ENCODE assay signal across 9 cellular contexts in the genomic region with DNA sequence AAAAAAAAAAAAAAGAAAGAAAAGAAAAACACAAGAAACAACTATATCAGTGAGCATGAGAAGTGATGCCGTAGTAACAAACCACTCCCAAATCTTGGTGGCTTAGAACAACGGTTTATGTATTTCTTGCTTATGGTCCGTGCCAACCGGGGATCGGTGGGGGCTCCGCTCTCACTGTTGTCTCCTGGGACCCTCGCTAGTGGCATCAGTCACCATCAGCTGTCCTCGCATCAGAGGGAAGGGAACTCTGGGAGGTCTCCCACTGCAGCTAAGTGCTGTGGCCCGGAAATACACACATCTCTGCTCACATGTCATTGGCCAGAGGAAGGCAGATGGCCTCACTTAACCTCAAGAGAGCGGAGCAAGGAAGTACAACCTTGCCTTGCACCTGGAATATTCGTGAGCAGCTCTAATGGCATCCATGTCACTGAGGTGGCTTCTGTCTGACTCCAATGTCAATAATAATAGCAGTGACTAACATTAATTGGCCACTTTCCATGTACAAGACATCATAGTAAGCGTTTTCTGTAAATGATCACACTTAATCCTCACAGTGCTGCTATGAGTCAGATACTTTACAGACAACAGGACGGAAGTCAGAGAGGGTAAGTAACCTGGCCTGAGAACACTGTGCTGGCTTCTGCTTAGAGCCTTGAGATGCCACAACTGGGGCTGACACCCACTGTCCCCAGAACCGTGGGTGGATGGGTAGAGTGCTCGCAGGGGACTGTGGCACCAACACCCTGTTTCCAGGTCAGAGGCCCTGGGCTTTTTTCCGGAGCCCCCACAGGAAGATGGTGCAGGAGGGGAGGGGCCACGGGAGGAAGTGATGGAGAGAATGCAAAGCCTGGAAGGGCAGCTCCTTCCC. TPM values are rescaled to one million over a fixed set of nuclear protein-coding genes. Genes with fewer than 3 reads are reported as not detected.
DNase-seq lines count a peak whose midpoint lies in the region; ATAC-seq, FAIRE-seq and TF ChIP-seq lines count a peak whose summit lies in the region.
"Had no signal": no experiment of that assay in that cellular context is flagged by ENCODE, and none has a peak within 500 bp of the region (broad histone marks: within the 10 kb centered on the region; RNA-seq: fewer than 3 reads in every experiment).

No MANE protein-coding gene starts in this region.

- no peak overlapping the region for H3K4me3 Mint-ChIP-seq in astrocyte (ENCODE audit: unreplicated experiment)

- H3K9ac ChIP-seq in BLaER1 treated with 17β-estradiol and CSF1 and Interleukin-3, amounts not matched to agents 10 nM and 100 nM = peak overlapping the region in 1 of 11 experiments; percentile 4; a peak in 1 of 22 replicates
- H3K9ac ChIP-seq in IMR-90 (ENCODE audit: low read depth, low read length) (no peak overlapping the region), astrocyte (ENCODE audit: low read length) (no peak overlapping the region)
- H3K9ac ChIP-seq: KMS-11 had no signal

- no peak overlapping the region for H3K56ac ChIP-seq in IMR-90 (ENCODE audit: extremely low read depth, insufficient read depth, low read length)

- no peak for TF ChIP-seq RAD21 in IMR-90 (IDR thresholded peaks at IDR 0.05; ENCODE audit: low read length)

- CTCF ChIA-PET in IMR-90 (lab: Yijun Ruan, JAX) = no interaction called here

- no peak for FAIRE-seq in astrocyte (lab: Jason Lieb, UNC)

- no peaks in the 10 kb centered on the region for H3K36me3 ChIP-seq in BLaER1 treated with 17β-estradiol and CSF1 and Interleukin-3, amounts not matched to agents 10 nM and 100 nM
- H3K36me3 ChIP-seq in IMR-90 (ENCODE audit: control insufficient read depth, insufficient read depth, low read length) = no peaks in the 10 kb centered on the region
- no peaks in the 10 kb centered on the region for H3K36me3 ChIP-seq in astrocyte (ENCODE audit: insufficient read depth, low read length)
- no peaks in the 10 kb centered on the region for H3K36me3 ChIP-seq in left lung

- no peak for TF ChIP-seq POLR2A in IMR-90 (IDR thresholded peaks at IDR 0.05; ENCODE audit: low read depth, low read length)

- H3K4me2 ChIP-seq in BLaER1 treated with 17β-estradiol and CSF1 and Interleukin-3, amounts not matched to agents 10 nM and 100 nM = peak overlapping the region; percentile 53 to 81 (median 73)
- H3K4me2 ChIP-seq in IMR-90 (ENCODE audit: low read depth, low read length) = no peak overlapping the region
- peak overlapping the region; percentile 48 for H3K4me2 ChIP-seq in astrocyte (ENCODE audit: low read length)
- H3K4me2 ChIP-seq: KMS-11 had no signal

- H3K23ac ChIP-seq in IMR-90 (ENCODE audit: low read depth, low read length) = no peak overlapping the region

- H3K4me3 ChIP-seq in BLaER1 treated with 17β-estradiol and CSF1 and Interleukin-3, amounts not matched to agents 10 nM and 100 nM = peak overlapping the region in 6 of 10 experiments; percentile 0 to 19 (median 8); a peak in 7 of 20 replicates
- no peak overlapping the region for H3K4me3 ChIP-seq in IMR-90 (ENCODE audit: insufficient read depth, low read depth, low read length)
- H3K4me3 ChIP-seq in astrocyte (ENCODE audit: insufficient read depth, low read depth, low read length) = no peak overlapping the region
- H3K4me3 ChIP-seq in left lung = no peak overlapping the region

- DNase-seq in IMR-90 (peak; percentile 69), astrocyte (ENCODE audit: low read depth) (peak; percentile 72), left lung (no peak), NCI-H146 treated with DMSO at 0.1 percent for 48 hours (lab: John Stamatoyannopoulos, UW; ENCODE audit: unreplicated experiment) (no peak), NCI-H2107 (lab: John Stamatoyannopoulos, UW) (no peak)

- no peak overlapping the region for H4K8ac ChIP-seq in IMR-90 (ENCODE audit: low read depth in 2 of 2, low read length in 2 of 2)

- no peaks in the 10 kb centered on the region for H3K9me3 Mint-ChIP-seq in astrocyte (ENCODE audit: unreplicated experiment)

- H2BK120ac ChIP-seq in IMR-90 (ENCODE audit: low read depth, low read length) = no peak overlapping the region

- ATAC-seq in IMR-90 (ENCODE audit: low read depth) = peak; percentile 86
- peak; percentile 84 for ATAC-seq in left lung
- no peak for ATAC-seq in HG03378 (IDR thresholded peaks at IDR 0.05; ENCODE audit: unreplicated experiment)
- no peak for ATAC-seq in GM21576 (IDR thresholded peaks at IDR 0.05; ENCODE audit: unreplicated experiment)

- H3K4me1 ChIP-seq in BLaER1 treated with 17β-estradiol and CSF1 and Interleukin-3, amounts not matched to agents 10 nM and 100 nM = peaks cover 11 to 24% (median 21%) of the 10 kb centered on the region in 10 experiments
- H3K4me1 ChIP-seq in IMR-90 (ENCODE audit: control insufficient read depth, insufficient read depth, low read length) (no peaks in the 10 kb centered on the region), astrocyte (ENCODE audit: insufficient read depth, low read length) (peaks cover 10% of the 10 kb centered on the region), left lung (no peaks in the 10 kb centered on the region)

- H3K14ac ChIP-seq in IMR-90 (replicated peaks; ENCODE audit: low read depth, low read length) = no peak overlapping the region

- dilution Hi-C loops in IMR-90 (cut with HindIII; ENCODE audit: low sequenced_read_pairs, unreplicated experiment) = no loop called here

- intact Hi-C loops in IMR-90 (cut with micrococcal nuclease) (no loop called here), left lung (cut with DNase I) (no loop called here)

- 47% methylated on average over 4 of the region's 17 CpGs; no CpG with 5 or more reads in 1 of the 2 experiments for WGBS in IMR-90 (ENCODE audit: extremely low coverage in 2 of 2, insufficient read length in 1 of 2), 2 experiments

- no peaks in the 10 kb centered on the region for H3K27me3 ChIP-seq in BLaER1 treated with 17β-estradiol and CSF1 and Interleukin-3, amounts not matched to agents 10 nM and 100 nM
- peaks cover 1% of the 10 kb centered on the region; the same call in 1 of the 2 replicates for H3K27me3 ChIP-seq in IMR-90 (ENCODE audit: control insufficient read depth, insufficient read depth, low read length)
- H3K27me3 ChIP-seq in astrocyte (ENCODE audit: insufficient read depth, low read length) = peaks cover 3% of the 10 kb centered on the region
- peaks cover 0 to 18% of the 10 kb centered on the region in 2 donors for H3K27me3 ChIP-seq in left lung

- H3K27ac Mint-ChIP-seq in astrocyte (ENCODE audit: unreplicated experiment) = peak overlapping the region; percentile 87

- no peaks in the 10 kb centered on the region for H3K9me1 ChIP-seq in IMR-90 (ENCODE audit: insufficient read depth, low read length)

- H2BK15ac ChIP-seq in IMR-90 (ENCODE audit: low read depth, low read length) = no peak overlapping the region

- H3K36me3 Mint-ChIP-seq in astrocyte (ENCODE audit: low read depth, unreplicated experiment) = peaks cover 1% of the 10 kb centered on the region

- no peaks in the 10 kb centered on the region for H3K79me2 ChIP-seq in astrocyte (ENCODE audit: insufficient read depth, low read length)

- no peak overlapping the region for H4K91ac ChIP-seq in IMR-90 (ENCODE audit: insufficient read depth, low read depth, low read length)

- no peak overlapping the region for H2AK5ac ChIP-seq in IMR-90 (ENCODE audit: low read depth, low read length)

- H2AK9ac ChIP-seq in IMR-90 (replicated peaks; ENCODE audit: low read depth, low read length, poor library complexity) = no peak overlapping the region

- H3K9me3 ChIP-seq in BLaER1 treated with 17β-estradiol and CSF1 and Interleukin-3, amounts not matched to agents 10 nM and 100 nM (replicated peaks in 1 of 11) = peaks cover 0 to 7% (median under 1%) of the 10 kb centered on the region in 11 experiments; a peak in 11 of 22 replicates
- H3K9me3 ChIP-seq in IMR-90 (ENCODE audit: control insufficient read depth, insufficient read depth, low read length) (no peaks in the 10 kb centered on the region), astrocyte (ENCODE audit: insufficient read depth, low read depth, low read length) (no peaks in the 10 kb centered on the region), left lung (no peaks in the 10 kb centered on the region)

- peaks cover 0 to 6% (median 0%) of the 10 kb centered on the region in 11 experiments; a peak in 1 of 22 replicates for H4K20me1 ChIP-seq in BLaER1 treated with 17β-estradiol and CSF1 and Interleukin-3, amounts not matched to agents 10 nM and 100 nM
- H4K20me1 ChIP-seq in IMR-90 (ENCODE audit: insufficient read depth, low read length) (no peaks in the 10 kb centered on the region), astrocyte (ENCODE audit: insufficient read depth, low read length) (no peaks in the 10 kb centered on the region)

- no peak overlapping the region for H3K18ac ChIP-seq in IMR-90 (ENCODE audit: low read depth, low read length)

- H2AFZ ChIP-seq in IMR-90 (replicated peaks; ENCODE audit: low read length, poor library complexity) (peak overlapping the region; percentile 8), astrocyte (ENCODE audit: low read depth, low read length) (peak overlapping the region; percentile 29)

- POLR2A ChIA-PET in IMR-90 (lab: Charles Lee; ENCODE audit: unreplicated experiment) = no interaction called here

- peaks cover 25% of the 10 kb centered on the region for H3K27me3 Mint-ChIP-seq in astrocyte (ENCODE audit: low read depth, unreplicated experiment)

- in situ Hi-C loops in IMR-90 (cut with MboI; ENCODE audit: low sequenced_read_pairs) = no loop called here

- no TSS peak for BruUV-seq in IMR-90 (replicated peaks; lab: Mats Ljungman, UMichigan)

- H2BK5ac ChIP-seq in IMR-90 (ENCODE audit: low read depth, low read length, poor library complexity, severe bottlenecking) = no peak overlapping the region

- peak overlapping the region in 6 of 11 experiments; percentile 2 to 57 (median 25); a peak in 7 of 22 replicates for H3K27ac ChIP-seq in BLaER1 treated with 17β-estradiol and CSF1 and Interleukin-3, amounts not matched to agents 10 nM and 100 nM
- no peak overlapping the region for H3K27ac ChIP-seq in IMR-90 (ENCODE audit: insufficient read depth, low read length)
- H3K27ac ChIP-seq in astrocyte (ENCODE audit: low read depth, low read length) = peak overlapping the region; percentile 21
- H3K27ac ChIP-seq in left lung = no peak overlapping the region
- H3K27ac ChIP-seq: KMS-11 had no signal

- no peak overlapping the region for H4K5ac ChIP-seq in IMR-90 (ENCODE audit: low read depth, low read length)

- no peak overlapping the region for H3K4ac ChIP-seq in IMR-90 (ENCODE audit: low read depth, low read length)

- H3K4me1 Mint-ChIP-seq in astrocyte (ENCODE audit: low read depth, unreplicated experiment) = peaks cover 8% of the 10 kb centered on the region

- no peak overlapping the region for H2BK20ac ChIP-seq in IMR-90 (ENCODE audit: low read depth, low read length)

- TF ChIP-seq CTCF in IMR-90 (conservative IDR thresholded peaks at IDR 0.05; ENCODE audit: low read depth, low read length) (no peak), astrocyte (IDR thresholded peaks at IDR 0.05; ENCODE audit: insufficient read depth, low read depth, low read length) (no peak), left lung (IDR thresholded peaks at IDR 0.05) (no peak)

- no peaks in the 10 kb centered on the region for H3K79me1 ChIP-seq in IMR-90 (ENCODE audit: low read depth in 1 of 2, low read length in 2 of 2)

RNA-seq across cellular contexts. Expression of gene LHFPL5, which starts 5.9 kb away (rescaled TPM):
- total RNA-seq in IMR-90 (2012; rRNA removed) (not detected in 2 replicates), astrocyte (not detected in 2 replicates), left lung (not detected)
- polyA plus RNA-seq in IMR-90 (2012; rRNA removed) = not detected in 2 replicates
- polyA plus RNA-seq in IMR-90 (2012; cell fraction: cytosol; rRNA removed) = not detected in 2 replicates
- not detected in 2 replicates for polyA plus RNA-seq in IMR-90 (2012; cell fraction: nucleus; rRNA removed; ENCODE audit: low replicate concordance)

RNA-seq across cellular contexts. Expression of gene CLPS, which starts 13.9 kb away (rescaled TPM):
- not detected in 2 replicates for total RNA-seq in IMR-90 (2012; rRNA removed)
- not detected in 2 replicates for polyA plus RNA-seq in IMR-90 (2012; rRNA removed)
- polyA plus RNA-seq in IMR-90 (2012; cell fraction: cytosol; rRNA removed) = not detected in 2 replicates
- polyA plus RNA-seq in IMR-90 (2012; cell fraction: nucleus; rRNA removed; ENCODE audit: low replicate concordance) = not detected in 2 replicates
- total RNA-seq in astrocyte = not detected in 2 replicates
- not detected for total RNA-seq in left lung

RNA-seq across cellular contexts. Expression of gene CLPSL1, which starts 30.2 kb away (rescaled TPM):
- total RNA-seq in IMR-90 (2012; rRNA removed) = not detected in 2 replicates
- polyA plus RNA-seq in IMR-90 (2012; rRNA removed) = not detected in 2 replicates
- not detected in 2 replicates for polyA plus RNA-seq in IMR-90 (2012; cell fraction: cytosol; rRNA removed)
- polyA plus RNA-seq in IMR-90 (2012; cell fraction: nucleus; rRNA removed; ENCODE audit: low replicate concordance) = not detected in 2 replicates
- not detected in 2 replicates for total RNA-seq in astrocyte
- not detected for total RNA-seq in left lung

RNA-seq across cellular contexts. Expression of gene CLPSL2, which starts 34.7 kb away (rescaled TPM):
- total RNA-seq in IMR-90 (2012; rRNA removed) (not detected in 2 replicates), astrocyte (not detected in 2 replicates), left lung (not detected)
- polyA plus RNA-seq in IMR-90 (2012; rRNA removed) = not detected in 2 replicates
- polyA plus RNA-seq in IMR-90 (2012; cell fraction: cytosol; rRNA removed) = 0.76 TPM in 1 of 2 replicates, not detected in the other
- polyA plus RNA-seq in IMR-90 (2012; cell fraction: nucleus; rRNA removed; ENCODE audit: low replicate concordance) = not detected in 2 replicates

Comparison
In these comparisons a context has a peak if more than half of its experiments do, and no peak if none do; other contexts are left out.
1. H3K27ac ChIP-seq: peak in BLaER1 treated with 17β-estradiol and CSF1 and Interleukin-3, amounts not matched to agents 10 nM and 100 nM (6 of 11) and astrocyte (single experiment); none in IMR-90 (single experiment) and left lung (0 of 2).
2. H3K4me3 ChIP-seq: peak in BLaER1 treated with 17β-estradiol and CSF1 and Interleukin-3, amounts not matched to agents 10 nM and 100 nM (6 of 10); none in IMR-90 (single experiment), astrocyte (single experiment) and left lung (0 of 2).
3. ATAC-seq: peak in IMR-90 (single experiment) and left lung (single experiment); none in HG03378 (single experiment) and GM21576 (single experiment).
4. DNase-seq: peak in IMR-90 (single experiment) and astrocyte (single experiment); none in left lung (0 of 2), NCI-H146 treated with DMSO at 0.1 percent for 48 hours (single experiment) and NCI-H2107 (single experiment).